Comparison of ENCODE assay signal across 9 cellular contexts in genomic region chr6:162177733-162178132, GRCh38.
DNase-seq lines count a peak whose midpoint lies in the region; ATAC-seq and TF ChIP-seq lines count a peak whose summit lies in the region.
"Had no signal": no experiment of that assay in that cellular context is flagged by ENCODE, and none has a peak within 500 bp of the region (broad histone marks: within the 10 kb centered on the region; RNA-seq: fewer than 3 reads in every experiment).

No MANE protein-coding gene starts in this region.

- H3K9me3 ChIP-seq in osteoblast (ENCODE audit: low read depth, low read length) = no peaks in the 10 kb centered on the region

- H3K4me1 ChIP-seq in osteoblast (ENCODE audit: insufficient read depth, low read length) = no peaks in the 10 kb centered on the region

- peak; percentile 67 for ATAC-seq in left lobe of liver

- TF ChIP-seq CTCF in osteoblast (IDR thresholded peaks at IDR 0.05; ENCODE audit: extremely low read depth, low read depth, low read length) = no peak

- H4K20me1 ChIP-seq in osteoblast (ENCODE audit: insufficient read depth, low read length) = no peaks in the 10 kb centered on the region

- no peak overlapping the region for H3K4me2 ChIP-seq in osteoblast (ENCODE audit: insufficient read depth, low read length)

- H3K79me2 ChIP-seq in osteoblast (ENCODE audit: insufficient read depth, low read length) = no peaks in the 10 kb centered on the region

- H3K27ac ChIP-seq in osteoblast (ENCODE audit: low read depth, low read length) = no peak overlapping the region

- no peak overlapping the region for H3K4me3 ChIP-seq in osteoblast (ENCODE audit: insufficient read depth, low read length)

- DNase-seq in AG08395 (ENCODE audit: low spot score) = peak; percentile 10
- DNase-seq in NCI-H1417 treated with DMSO at 0.1 percent for 48 hours (lab: John Stamatoyannopoulos, UW) = peak; percentile 64
- DNase-seq in brain pericyte (ENCODE audit: low read depth, low spot score) = peak; percentile 39
- DNase-seq in left lobe of liver (ENCODE audit: low spot score) = no peak
- no peak for DNase-seq in osteoblast (ENCODE audit: insufficient read length, low spot score, missing footprints)
- no peak for DNase-seq in amniotic stem cell (lab: John Stamatoyannopoulos, UW)
- DNase-seq in activated CD4-positive, alpha-beta T cell treated with anti-CD3 and anti-CD28 coated beads for 1 hour = no peak
- no peak for DNase-seq in NCI-H345 treated with DMSO at 0.1 percent for 48 hours (lab: John Stamatoyannopoulos, UW; ENCODE audit: unreplicated experiment)
- DNase-seq: Kasumi-1 had no signal

- H2AFZ ChIP-seq in osteoblast (ENCODE audit: low read length) = no peak overlapping the region

- H3K36me3 ChIP-seq in osteoblast (ENCODE audit: insufficient read depth, low read length) = no peaks in the 10 kb centered on the region

- no peaks in the 10 kb centered on the region for H3K27me3 ChIP-seq in osteoblast (ENCODE audit: insufficient read depth, low read length)

Comparison
In these comparisons a context has a peak if more than half of its experiments do, and no peak if none do; other contexts are left out.
1. DNase-seq: peak in AG08395 (single experiment), NCI-H1417 treated with DMSO at 0.1 percent for 48 hours (single experiment) and brain pericyte (single experiment); none in left lobe of liver (single experiment), osteoblast (single experiment), amniotic stem cell (single experiment), activated CD4-positive, alpha-beta T cell treated with anti-CD3 and anti-CD28 coated beads for 1 hour (single experiment) and NCI-H345 treated with DMSO at 0.1 percent for 48 hours (single experiment).